11 cellular contexts compared by ENCODE assay signal in genomic region chr18:60090170-60090569, GRCh38.
A peak's percentile ranks its signal among the peaks of the same experiment; 100 is the strongest.
DNase-seq lines count a peak whose midpoint lies in the region; ATAC-seq and TF ChIP-seq lines count a peak whose summit lies in the region.
"Had no signal": no experiment of that assay in that cellular context is flagged by ENCODE, and none has a peak within 500 bp of the region (broad histone marks: within the 10 kb centered on the region; RNA-seq: fewer than 3 reads in every experiment).

No MANE protein-coding gene starts in this region.

- H3K27ac ChIP-seq in hepatocyte (no peak overlapping the region), MM.1S (ENCODE audit: low read length) (no peak overlapping the region), uterus (no peak overlapping the region)

- H3K9me2 ChIP-seq in hepatocyte (replicated peaks; ENCODE audit: insufficient read depth) (no peaks in the 10 kb centered on the region), MM.1S (replicated peaks; ENCODE audit: insufficient read depth, low read length) (no peaks in the 10 kb centered on the region)

- no peaks in the 10 kb centered on the region for H3K36me3 ChIP-seq in hepatocyte (replicated peaks; ENCODE audit: insufficient read depth, low read depth)
- H3K36me3 ChIP-seq in MM.1S (replicated peaks; ENCODE audit: insufficient read depth, low read length), result no peaks in the 10 kb centered on the region
- no peaks in the 10 kb centered on the region for H3K36me3 ChIP-seq in uterus

- TF ChIP-seq CTCF in GM10266 (IDR thresholded peaks at IDR 0.05; ENCODE audit: control insufficient read depth, insufficient read depth, low read depth, missing control alignments) (no peak), hepatocyte (IDR thresholded peaks at IDR 0.05; ENCODE audit: poor library complexity) (peak; percentile 20), MM.1S (IDR thresholded peaks at IDR 0.05; ENCODE audit: low read length) (no peak), uterus (IDR thresholded peaks at IDR 0.05) (no peak)

- intact Hi-C loops in uterus (cut with DNase I; ENCODE audit: low total_unique reads), result no loop called here

- 45% methylated on average over 7 of the region's 7 CpGs for WGBS in hepatocyte (ENCODE audit: low lambda C conversion rate, missing lambda C conversion rate)

- H3K27me3 ChIP-seq in hepatocyte (no peaks in the 10 kb centered on the region), MM.1S (replicated peaks; ENCODE audit: insufficient read depth, low read length) (no peaks in the 10 kb centered on the region), uterus (no peaks in the 10 kb centered on the region)

- H3K4me2 ChIP-seq in hepatocyte (no peak overlapping the region), MM.1S (ENCODE audit: low read depth, low read length) (no peak overlapping the region)

- peak; percentile 17 for DNase-seq in GM10266 (ENCODE audit: extremely low spot score)
- peak; percentile 14 for DNase-seq in NCI-H524 treated with DMSO at 0.1 percent for 48 hours (lab: John Stamatoyannopoulos, UW)
- peak; percentile 19 for DNase-seq in hepatocyte (ENCODE audit: low spot score)
- DNase-seq in A172 (ENCODE audit: low spot score), result no peak
- no peak for DNase-seq in MM.1S
- no peak for DNase-seq in uterus
- DNase-seq: immature natural killer cell, occipital lobe had no signal

- TF ChIP-seq POLR2A in uterus (IDR thresholded peaks at IDR 0.05), result no peak

- H3K79me2 ChIP-seq in hepatocyte (no peaks in the 10 kb centered on the region), MM.1S (ENCODE audit: low read length) (no peaks in the 10 kb centered on the region)

- no peaks in the 10 kb centered on the region for H3F3A ChIP-seq in MM.1S (ENCODE audit: insufficient read depth, low read length)

- H3K9me3 ChIP-seq in hepatocyte (ENCODE audit: low read depth) (no peaks in the 10 kb centered on the region), MM.1S (replicated peaks; ENCODE audit: insufficient read depth, low read length) (no peaks in the 10 kb centered on the region), uterus (no peaks in the 10 kb centered on the region)

- H3K4me1 ChIP-seq in hepatocyte (ENCODE audit: insufficient read depth), result no peaks in the 10 kb centered on the region
- H3K4me1 ChIP-seq in MM.1S (ENCODE audit: low read length), result no peaks in the 10 kb centered on the region
- H3K4me1 ChIP-seq in uterus, result no peaks in the 10 kb centered on the region

- H3K4me3 ChIP-seq in hepatocyte, result no peak overlapping the region
- H3K4me3 ChIP-seq in MM.1S (ENCODE audit: low read length), result no peak overlapping the region
- H3K4me3 ChIP-seq in uterus, result no peak overlapping the region

- H4K20me1 ChIP-seq in hepatocyte (ENCODE audit: insufficient read depth, poor library complexity, severe bottlenecking) (no peaks in the 10 kb centered on the region), MM.1S (ENCODE audit: insufficient read depth, low read length) (no peaks in the 10 kb centered on the region)

- no peak overlapping the region for H3K9ac ChIP-seq in MM.1S (ENCODE audit: low read length)

- H2AFZ ChIP-seq in hepatocyte, result no peak overlapping the region
- H2AFZ ChIP-seq in MM.1S (ENCODE audit: low read length), result no peak overlapping the region

- ATAC-seq in GM21515 (IDR thresholded peaks at IDR 0.05; ENCODE audit: unreplicated experiment) (peak; percentile 59), GM21529 (IDR thresholded peaks at IDR 0.05; ENCODE audit: unreplicated experiment) (no peak)
- ATAC-seq: activated T-helper 17 cell treated with anti-CD3 and anti-CD28 coated beads, Interleukin-2, amount 50 U/mL, for 72 hours had no signal

Comparison
In these comparisons a context has a peak if more than half of its experiments do, and no peak if none do; other contexts are left out.
1. DNase-seq: peak in GM10266 (single experiment), NCI-H524 treated with DMSO at 0.1 percent for 48 hours (single experiment) and hepatocyte (single experiment); none in A172 (single experiment), MM.1S (single experiment) and uterus (0 of 2).